Comparison of ENCODE assay signal across 8 cellular contexts in the genomic region with DNA sequence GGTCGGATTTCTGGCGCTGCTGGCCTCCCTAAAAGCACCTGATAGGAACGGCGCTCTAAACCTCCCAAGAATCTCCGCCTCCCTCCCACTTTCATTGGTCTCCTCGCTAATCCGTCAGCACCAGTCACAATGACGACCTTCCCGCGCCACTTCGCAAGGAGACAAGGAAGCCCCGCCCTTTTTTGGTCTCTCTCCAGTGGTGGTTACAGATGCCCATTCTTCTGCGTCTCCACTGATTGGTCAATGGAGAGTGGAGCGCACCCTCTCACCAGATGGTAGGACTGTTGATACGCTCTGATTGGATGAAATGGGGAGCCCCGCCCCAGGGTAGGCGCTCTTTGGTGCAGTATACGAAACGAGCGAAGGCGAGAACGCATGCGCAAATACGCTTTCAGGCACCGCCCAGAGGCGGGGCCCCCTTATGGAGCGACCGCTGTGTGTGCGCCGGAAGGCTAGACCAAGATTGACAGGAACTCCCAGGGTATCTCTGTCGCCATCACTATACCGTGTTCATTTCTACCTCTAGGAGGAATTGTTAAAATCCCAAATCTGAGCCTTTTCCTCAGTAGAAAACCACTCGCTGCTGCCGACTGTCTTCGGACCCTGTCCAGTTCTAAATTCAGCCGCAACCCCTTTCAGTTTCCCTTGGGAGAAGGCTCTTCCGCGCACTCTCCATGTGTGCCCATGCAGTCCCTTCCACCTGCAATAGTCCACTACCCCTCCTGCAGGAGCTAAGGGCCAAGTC. TPM values are rescaled to one million over a fixed set of nuclear protein-coding genes. Genes with fewer than 3 reads are reported as not detected.
DNase-seq lines count a peak whose midpoint lies in the region; ATAC-seq, FAIRE-seq and TF ChIP-seq lines count a peak whose summit lies in the region.

No MANE protein-coding gene starts in this region.

- peaks cover 3% of the 10 kb centered on the region for H3K4me1 ChIP-seq in BE2C

- peak; percentile 68 for ATAC-seq in HG03442 (IDR thresholded peaks at IDR 0.05; ENCODE audit: unreplicated experiment)
- peak; percentile 84 for ATAC-seq in activated CD4-positive, alpha-beta T cell treated with anti-CD3 and anti-CD28 coated beads for 36 hours

- CTCF ChIA-PET in activated CD4-positive, alpha-beta T cell treated with anti-CD3 and anti-CD28 coated beads for 36 hours (lab: Charles Lee) = interaction anchor here (1.0 kb wide), 1 partner anchor 19 kb away, joined by 3 read pairs; no protein-coding TSS in a partner anchor

- H3K27me3 Mint-ChIP-seq in activated CD4-positive, alpha-beta T cell treated with anti-CD3 and anti-CD28 coated beads for 36 hours = no peaks in the 10 kb centered on the region

- H3K4me1 Mint-ChIP-seq in activated CD4-positive, alpha-beta T cell treated with anti-CD3 and anti-CD28 coated beads for 36 hours = peaks cover 39% of the 10 kb centered on the region

- intact Hi-C loops in activated CD4-positive, alpha-beta T cell treated with anti-CD3 and anti-CD28 coated beads for 36 hours (cut with DNase I, micrococcal nuclease) = loop anchor here (1.0 to 5.0 kb wide), 17 partner anchors 19 to 541 kb away; a partner anchor contains a TSS

- H3K36me3 ChIP-seq in BE2C (peaks cover 39% of the 10 kb centered on the region), kidney epithelial cell (ENCODE audit: control insufficient read depth, insufficient read depth, low read length) (peaks cover 2% of the 10 kb centered on the region)

- H3K4me3 ChIP-seq in BE2C (ENCODE audit: low read depth, low read length) (peak overlapping the region; percentile 73), choroid plexus epithelial cell (ENCODE audit: low read depth, low read length) (peak overlapping the region; percentile 75), kidney epithelial cell (ENCODE audit: low read depth, low read length) (peak overlapping the region; percentile 55)

- H3K36me3 Mint-ChIP-seq in activated CD4-positive, alpha-beta T cell treated with anti-CD3 and anti-CD28 coated beads for 36 hours (ENCODE audit: low read depth) = peaks cover 38% of the 10 kb centered on the region

- POLR2A ChIA-PET in activated CD4-positive, alpha-beta T cell treated with anti-CD3 and anti-CD28 coated beads for 36 hours (lab: Charles Lee) = interaction anchor here (1.1 to 1.4 kb wide), 2 partner anchors 10 to 15 kb away, joined by 5 to 6 read pairs; no protein-coding TSS in a partner anchor

- H3K4me3 Mint-ChIP-seq in activated CD4-positive, alpha-beta T cell treated with anti-CD3 and anti-CD28 coated beads for 36 hours = peak overlapping the region; percentile 97

- H3K9me3 ChIP-seq in BE2C = no peaks in the 10 kb centered on the region

- no peaks in the 10 kb centered on the region for H3K27me3 ChIP-seq in BE2C
- no peaks in the 10 kb centered on the region for H3K27me3 ChIP-seq in kidney epithelial cell (ENCODE audit: control insufficient read depth, insufficient read depth, low read length)

- TF ChIP-seq CTCF in BE2C (IDR thresholded peaks at IDR 0.05; ENCODE audit: low read depth, low read length) = peak; percentile 16; the same call in 1 of the 2 replicates
- peak; percentile 12 for TF ChIP-seq CTCF in choroid plexus epithelial cell (conservative IDR thresholded peaks at IDR 0.05; ENCODE audit: low read depth, low read length)
- peak; percentile 5 for TF ChIP-seq CTCF in kidney epithelial cell (IDR thresholded peaks at IDR 0.05; ENCODE audit: insufficient read depth, low read length, poor library complexity, severe bottlenecking)

- DNase-seq in BE2C = peak; percentile 99
- peak; percentile 86 for DNase-seq in GM19239 (ENCODE audit: insufficient read length, low spot score)
- peak; percentile 99 for DNase-seq in NCI-H510A treated with DMSO at 0.1 percent for 48 hours (lab: John Stamatoyannopoulos, UW)
- peak; percentile 99 for DNase-seq in activated CD4-positive, alpha-beta T cell treated with anti-CD3 and anti-CD28 coated beads for 36 hours
- DNase-seq in choroid plexus epithelial cell (ENCODE audit: low read depth) = peak; percentile 100
- peak; percentile 100 for DNase-seq in kidney epithelial cell (ENCODE audit: low read depth)
- peak; percentile 99 for DNase-seq in stimulated activated CD4-positive, alpha-beta T cell treated with anti-CD3 and anti-CD28 coated beads, Interleukin-15, amount 100 ng/mL, for 24 hours

- FAIRE-seq in GM19239 (lab: Jason Lieb, UNC) = peak; percentile 99

- H3K9me3 Mint-ChIP-seq in activated CD4-positive, alpha-beta T cell treated with anti-CD3 and anti-CD28 coated beads for 36 hours (ENCODE audit: low read depth) = no peaks in the 10 kb centered on the region

- peak overlapping the region; percentile 99 for H3K27ac Mint-ChIP-seq in activated CD4-positive, alpha-beta T cell treated with anti-CD3 and anti-CD28 coated beads for 36 hours

RNA-seq across cellular contexts. Expression of a gene that starts 0.6 kb away (rescaled TPM):
- polyA plus RNA-seq in BE2C (2012; ENCODE audit: insufficient read depth, insufficient read length, low read depth) = 417 TPM
- total RNA-seq in activated CD4-positive, alpha-beta T cell treated with anti-CD3 and anti-CD28 coated beads for 36 hours = 100 to 1,000 TPM; 714 to 722 TPM
- 192 and 200 TPM in 2 replicates for total RNA-seq in kidney epithelial cell

RNA-seq across cellular contexts. Expression of a gene that starts 18.8 kb away (rescaled TPM):
- polyA plus RNA-seq in BE2C (2012; ENCODE audit: insufficient read depth, insufficient read length, low read depth) = 550 TPM
- total RNA-seq in activated CD4-positive, alpha-beta T cell treated with anti-CD3 and anti-CD28 coated beads for 36 hours = 100 to 1,000 TPM; 114 to 154 TPM
- 48.1 and 49.8 TPM in 2 replicates for total RNA-seq in kidney epithelial cell

RNA-seq across cellular contexts. Expression of a gene that starts 27.7 kb away (rescaled TPM):
- 66.3 TPM for polyA plus RNA-seq in BE2C (2012; ENCODE audit: insufficient read depth, insufficient read length, low read depth)
- 10 to 100 TPM; 85.8 to 90.3 TPM for total RNA-seq in activated CD4-positive, alpha-beta T cell treated with anti-CD3 and anti-CD28 coated beads for 36 hours
- 21.0 and 21.6 TPM in 2 replicates for total RNA-seq in kidney epithelial cell

RNA-seq across cellular contexts. Expression of a gene that starts 37.7 kb away (rescaled TPM):
- not detected for polyA plus RNA-seq in BE2C (2012; ENCODE audit: insufficient read depth, insufficient read length, low read depth)
- 1 to 10 TPM in 1 of 2 experiments, under 1 TPM in 1; 0.59 to 1.1 TPM for total RNA-seq in activated CD4-positive, alpha-beta T cell treated with anti-CD3 and anti-CD28 coated beads for 36 hours
- total RNA-seq in kidney epithelial cell = not detected in 2 replicates

RNA-seq across cellular contexts. Expression of a gene that starts 49.0 kb away (rescaled TPM):
- 77.2 TPM for polyA plus RNA-seq in BE2C (2012; ENCODE audit: insufficient read depth, insufficient read length, low read depth)
- 10 to 100 TPM; 17.8 to 23.1 TPM for total RNA-seq in activated CD4-positive, alpha-beta T cell treated with anti-CD3 and anti-CD28 coated beads for 36 hours
- total RNA-seq in kidney epithelial cell = 38.9 and 65.5 TPM in 2 replicates

Comparison
In these comparisons a context has a peak if more than half of its experiments do, and no peak if none do; other contexts are left out.
1. Peak in every context shown above with its lines: DNase-seq, ATAC-seq and H3K4me3 ChIP-seq.